Comparison of ENCODE assay signal across 18 cellular contexts in the genomic region with DNA sequence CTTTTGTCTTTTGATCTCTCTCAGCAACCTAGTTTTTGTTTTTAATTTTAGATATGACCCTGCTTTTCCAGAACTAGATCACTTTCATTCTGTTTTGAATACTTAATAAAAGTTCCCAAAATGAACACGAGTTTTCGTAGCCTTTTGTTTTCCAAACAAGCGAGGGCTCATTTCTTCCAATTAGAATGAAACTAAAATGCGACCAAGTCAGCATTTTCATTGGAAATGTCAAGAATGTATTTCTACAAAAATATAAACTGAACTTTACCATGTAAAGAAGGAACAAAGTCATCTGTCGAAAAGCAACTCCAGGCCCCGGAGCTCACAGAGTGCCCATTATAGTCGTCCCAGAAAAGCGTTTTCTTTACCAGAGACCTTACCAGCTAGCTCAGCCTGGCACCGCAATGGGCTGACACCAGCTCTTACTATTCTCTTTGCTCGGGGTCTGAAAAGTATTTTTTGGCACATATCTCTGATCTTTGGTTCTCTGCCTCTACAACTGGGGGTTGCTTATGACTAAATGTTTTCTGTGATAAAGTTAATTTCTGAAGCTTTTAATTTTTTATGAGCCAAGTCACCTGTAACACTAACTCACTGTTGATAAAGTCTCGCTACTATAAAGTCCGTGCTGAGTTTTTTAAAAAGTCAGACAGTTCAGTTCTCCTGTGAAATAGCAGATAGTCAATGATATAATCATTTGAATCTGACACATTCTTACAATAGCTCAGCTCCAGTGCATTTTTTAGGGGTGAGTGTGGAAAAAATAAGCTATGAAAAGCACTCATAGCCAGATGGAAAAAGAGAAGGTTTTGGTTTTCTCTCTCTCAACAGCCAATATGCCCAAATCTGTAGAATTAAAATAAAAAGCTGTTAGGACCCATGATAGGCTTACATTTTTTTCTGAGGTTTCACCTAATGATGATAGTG. TPM values are rescaled to one million over a fixed set of nuclear protein-coding genes. Genes with fewer than 3 reads are reported as not detected.
A peak's percentile ranks its signal among the peaks of the same experiment; 100 is the strongest.
DNase-seq lines count a peak whose midpoint lies in the region; ATAC-seq and TF ChIP-seq lines count a peak whose summit lies in the region.
"Had no signal": no experiment of that assay in that cellular context is flagged by ENCODE, and none has a peak within 500 bp of the region (broad histone marks: within the 10 kb centered on the region; RNA-seq: fewer than 3 reads in every experiment).

No MANE protein-coding gene starts in this region.

- WGBS in lower leg skin, 2 donors, result 69 to 74% methylated on average over 12 of the region's 12 CpGs

- H3K36me3 Mint-ChIP-seq in activated T-cell treated with anti-CD3 and anti-CD28 coated beads, Interleukin-2, amount 50 U/mL, for 4 hours (ENCODE audit: insufficient read depth), result no peaks in the 10 kb centered on the region

- H3K4me1 ChIP-seq in uterus, result no peaks in the 10 kb centered on the region
- H3K4me1 ChIP-seq: SJCRH30 had no signal

- in situ Hi-C loops in brain microvascular endothelial cell (cut with HindIII; ENCODE audit: low pct_ligation_motif_present, low sequenced_read_pairs), result no loop called here

- peaks cover 4% of the 10 kb centered on the region for H3K27me3 Mint-ChIP-seq in activated T-cell treated with anti-CD3 and anti-CD28 coated beads, Interleukin-2, amount 50 U/mL, for 4 hours (ENCODE audit: low read depth)

- H3K4me3 Mint-ChIP-seq in activated T-cell treated with anti-CD3 and anti-CD28 coated beads, Interleukin-2, amount 50 U/mL, for 4 hours, result peak overlapping the region; percentile 3
- H3K4me3 Mint-ChIP-seq: activated naive CD8-positive, alpha-beta T cell treated with anti-CD3 and anti-CD28 coated beads, Interleukin-2, amount 50 U/mL, for 24 hours; WTC11 had no signal

- no peaks in the 10 kb centered on the region for H3K27me3 ChIP-seq in brain microvascular endothelial cell (replicated peaks)
- H3K27me3 ChIP-seq in uterus, result no peaks in the 10 kb centered on the region
- H3K27me3 ChIP-seq: MG63, SJCRH30, stomach had no signal

- TF ChIP-seq POLR2A in uterus (IDR thresholded peaks at IDR 0.05) (no peak), lower leg skin (IDR thresholded peaks at IDR 0.05) (no peak)

- no peaks in the 10 kb centered on the region for H3K9me3 ChIP-seq in uterus
- H3K9me3 ChIP-seq: MG63, SJCRH30, stomach had no signal

- intact Hi-C loops in uterus (cut with DNase I; ENCODE audit: low total_unique reads) (no loop called here), lower leg skin (cut with DNase I; ENCODE audit: low total_unique reads) (no loop called here)

- H3K36me3 ChIP-seq in brain microvascular endothelial cell (replicated peaks), result no peaks in the 10 kb centered on the region
- no peaks in the 10 kb centered on the region for H3K36me3 ChIP-seq in uterus
- H3K36me3 ChIP-seq: MG63, SJCRH30, stomach had no signal

- no peak for ATAC-seq in activated T-cell treated with anti-CD3 and anti-CD28 coated beads, Interleukin-2, amount 50 U/mL, for 4 hours
- ATAC-seq in esophagus mucosa (no peak), GM21447 (IDR thresholded peaks at IDR 0.05; ENCODE audit: unreplicated experiment) (no peak)
- ATAC-seq: activated naive CD8-positive, alpha-beta T cell treated with anti-CD3 and anti-CD28 coated beads, Interleukin-2, amount 50 U/mL, for 24 hours; sciatic nerve; WTC11 had no signal

- H3K9me3 Mint-ChIP-seq in activated T-cell treated with anti-CD3 and anti-CD28 coated beads, Interleukin-2, amount 50 U/mL, for 4 hours, result peaks cover 3% of the 10 kb centered on the region
- H3K9me3 Mint-ChIP-seq: activated naive CD8-positive, alpha-beta T cell treated with anti-CD3 and anti-CD28 coated beads, Interleukin-2, amount 50 U/mL, for 24 hours had no signal

- no peak for DNase-seq in activated T-cell treated with anti-CD3 and anti-CD28 coated beads, Interleukin-2, amount 50 U/mL, for 4 hours
- no peak for DNase-seq in activated T-cell treated with anti-CD3 and anti-CD28 coated beads, Interleukin-2, amount 50 U/mL, for 48 hours
- peak; percentile 47 for DNase-seq in brain microvascular endothelial cell
- peak; percentile 67 for DNase-seq in medulla oblongata (ENCODE audit: extremely low spot score)
- no peak for DNase-seq in uterus
- no peak for DNase-seq in lower leg skin (ENCODE audit: low spot score in 2 of 2)
- DNase-seq: activated CD8-positive, alpha-beta memory T cell treated with anti-CD3 and anti-CD28 coated beads, Interleukin-2, amount 50 U/mL, for 4 hours; activated naive CD8-positive, alpha-beta T cell treated with anti-CD3 and anti-CD28 coated beads, Interleukin-2, amount 50 U/mL, for 24 hours; dermis blood vessel endothelial cell; H7; MG63; SJCRH30; stomach had no signal

- TF ChIP-seq CTCF in brain microvascular endothelial cell (IDR thresholded peaks at IDR 0.05; ENCODE audit: low read depth, low read length, missing control alignments) (no peak), uterus (IDR thresholded peaks at IDR 0.05) (no peak), lower leg skin (IDR thresholded peaks at IDR 0.05) (no peak)

- peak overlapping the region; percentile 18 for H3K4me3 ChIP-seq in brain microvascular endothelial cell (ENCODE audit: low read depth, low read length)
- no peak overlapping the region for H3K4me3 ChIP-seq in uterus
- H3K4me3 ChIP-seq in lower leg skin (ENCODE audit: low read depth, poor library complexity, severe bottlenecking), result no peak overlapping the region
- H3K4me3 ChIP-seq: MG63, SJCRH30, stomach had no signal

- no peaks in the 10 kb centered on the region for H3K4me1 Mint-ChIP-seq in activated T-cell treated with anti-CD3 and anti-CD28 coated beads, Interleukin-2, amount 50 U/mL, for 4 hours (ENCODE audit: low read depth)

- H3K27ac ChIP-seq in brain microvascular endothelial cell (peak overlapping the region; percentile 31), uterus (peak overlapping the region; percentile 45 to 53)
- H3K27ac ChIP-seq: 22Rv1, SJCRH30 had no signal

RNA-seq across cellular contexts. Expression of gene SAMD4A, which starts 43.4 kb away (rescaled TPM):
- 1 to 10 TPM; 5.4 to 8.1 (median 7.6) TPM for total RNA-seq in activated T-cell treated with anti-CD3 and anti-CD28 coated beads, Interleukin-2, amount 50 U/mL, for 4 hours
- total RNA-seq in uterus (10 to 100 TPM; 46.9 to 67.8 (median 55.0) TPM), esophagus mucosa (1.5 TPM), lower leg skin (10 to 100 TPM in 3 of 4 donors, 1 to 10 TPM in 1; 7.9 to 18.7 (median 14.4) TPM)

Comparison
In these comparisons a context has a peak if more than half of its experiments do, and no peak if none do; other contexts are left out.
1. DNase-seq: peak in brain microvascular endothelial cell (single experiment) and medulla oblongata (single experiment); none in activated T-cell treated with anti-CD3 and anti-CD28 coated beads, Interleukin-2, amount 50 U/mL, for 4 hours (single experiment), activated T-cell treated with anti-CD3 and anti-CD28 coated beads, Interleukin-2, amount 50 U/mL, for 48 hours (0 of 2), uterus (0 of 2) and lower leg skin (0 of 2).